ENCODE assay signal across 8 cellular contexts in the genomic region with DNA sequence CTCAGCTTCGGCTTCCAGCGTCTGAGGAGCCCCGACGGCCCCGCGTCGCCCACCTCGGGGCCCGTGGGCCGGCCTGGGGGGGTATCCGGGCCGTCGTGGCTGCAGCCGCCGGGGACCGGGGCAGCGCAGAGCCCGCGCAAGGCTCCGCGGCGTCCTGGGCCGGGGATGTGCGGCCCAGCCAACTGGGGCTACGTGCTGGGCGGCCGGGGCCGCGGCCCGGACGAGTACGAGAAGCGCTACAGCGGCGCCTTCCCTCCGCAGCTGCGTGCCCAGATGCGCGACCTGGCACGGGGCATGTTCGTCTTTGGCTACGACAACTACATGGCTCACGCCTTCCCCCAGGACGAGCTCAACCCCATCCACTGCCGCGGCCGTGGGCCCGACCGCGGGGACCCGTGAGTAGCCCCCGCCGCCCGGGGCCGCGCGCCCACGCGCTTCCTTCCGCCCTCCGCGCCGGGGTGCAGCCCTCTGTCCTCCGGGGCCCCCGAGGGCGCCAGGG. TPM values are rescaled to one million over a fixed set of nuclear protein-coding genes. Genes with fewer than 3 reads are reported as not detected.
DNase-seq lines count a peak whose midpoint lies in the region; ATAC-seq, FAIRE-seq and TF ChIP-seq lines count a peak whose summit lies in the region.

No MANE protein-coding gene starts in this region.

- FAIRE-seq in small intestine (lab: Jason Lieb, UNC) = no peak

- ATAC-seq in GM18873 (IDR thresholded peaks at IDR 0.05; ENCODE audit: low FRiP score, unreplicated experiment) (peak; percentile 3), HG03103 (IDR thresholded peaks at IDR 0.05; ENCODE audit: low read depth, unreplicated experiment) (peak; percentile 3)

- DNase-seq in T-helper 1 cell (peak; percentile 16 to 63 (median 33)), astrocyte of the spinal cord (ENCODE audit: low read depth, low spot score) (no peak), small intestine (peak; percentile 37), SKM-1 treated with dmso at 0.1 percent for 144 hours (lab: John Stamatoyannopoulos, UW; ENCODE audit: unreplicated experiment) (no peak)

- no peaks in the 10 kb centered on the region for H3K9me3 ChIP-seq in iPS-15b (ENCODE audit: control insufficient read depth, insufficient read depth, low read length)
- no peaks in the 10 kb centered on the region for H3K9me3 ChIP-seq in small intestine (ENCODE audit: control insufficient read depth, low read depth)

- peak overlapping the region; percentile 60 for H3K27ac ChIP-seq in 22Rv1
- peak overlapping the region; percentile 97 to 98 for H3K27ac ChIP-seq in small intestine (ENCODE audit: low read depth in 1 of 2, low read length in 1 of 2)

- H3K4me3 ChIP-seq in astrocyte of the spinal cord (ENCODE audit: low read depth, low read length) (peak overlapping the region; percentile 88), iPS-15b (ENCODE audit: low read depth, low read length) (peak overlapping the region; percentile 79), small intestine (ENCODE audit: low read depth in 1 of 2, low read length in 2 of 2) (peak overlapping the region; percentile 97 to 99)

- H3K36me3 ChIP-seq in iPS-15b (ENCODE audit: control insufficient read depth, insufficient read depth, low read length) = no peaks in the 10 kb centered on the region
- no peaks in the 10 kb centered on the region for H3K36me3 ChIP-seq in small intestine (ENCODE audit: control insufficient read depth in 2 of 2, insufficient read depth in 2 of 2, low read length in 2 of 2)

- in situ Hi-C loops in astrocyte of the spinal cord (cut with HindIII; ENCODE audit: low sequenced_read_pairs) = no loop called here

- TF ChIP-seq CTCF in 22Rv1 (IDR thresholded peaks at IDR 0.05) (no peak), astrocyte of the spinal cord (IDR thresholded peaks at IDR 0.05; ENCODE audit: low read depth, low read length) (no peak)

- WGBS in small intestine, 3 donors = 0 to 1% (median 0%) methylated on average over 51 to 66 of the region's 66 CpGs

- H3K27me3 ChIP-seq in iPS-15b (ENCODE audit: control insufficient read depth, insufficient read depth, low read length) = peaks cover 17% of the 10 kb centered on the region
- no peaks in the 10 kb centered on the region for H3K27me3 ChIP-seq in small intestine (ENCODE audit: control insufficient read depth in 2 of 2, insufficient read depth in 2 of 2, low read length in 2 of 2)

- H3K9ac ChIP-seq in iPS-15b (ENCODE audit: low read depth, low read length) = peak overlapping the region; percentile 60

- H3K4me1 ChIP-seq in iPS-15b (ENCODE audit: control insufficient read depth, insufficient read depth, low read length) (peaks cover 2% of the 10 kb centered on the region), small intestine (ENCODE audit: control insufficient read depth in 2 of 2, insufficient read depth in 1 of 2, low read depth in 1 of 2, low read length in 1 of 2) (peaks cover 0 to 3% of the 10 kb centered on the region in 2 donors)

RNA-seq across cellular contexts. Expression of gene EDEM1, which starts 0.5 kb away (rescaled TPM):
- 10 to 100 TPM in 1 of 3 donors, 1 to 10 TPM in 2; 4.0 to 13.6 (median 4.6) TPM for polyA plus RNA-seq in small intestine

Comparison
In these comparisons a context has a peak if more than half of its experiments do, and no peak if none do; other contexts are left out.
1. DNase-seq: peak in T-helper 1 cell (5 of 5) and small intestine (single experiment); none in astrocyte of the spinal cord (single experiment) and SKM-1 treated with dmso at 0.1 percent for 144 hours (single experiment).
2. Peak in every context shown above with its lines, with median percentiles within 50 percentile points of each other: H3K4me3 ChIP-seq.